1 cellular context compared by ENCODE assay signal in genomic region chr3:134315286-134316106, GRCh38.
TF ChIP-seq lines count a peak whose summit lies in the region.

No MANE protein-coding gene starts in this region.

TF ChIP-seq in IMR-90, 13 proteins besides CTCF, POLR2A, EP300 and RAD21:
- TF ChIP-seq MAFK (IDR thresholded peaks at IDR 0.05; ENCODE audit: low read depth, low read length) (no peak), RCOR1 (IDR thresholded peaks at IDR 0.05; ENCODE audit: insufficient replicate concordance, low read length) (peak; percentile 29), USF2 (IDR thresholded peaks at IDR 0.05; ENCODE audit: low read depth, low read length) (no peak), FOS (IDR thresholded peaks at IDR 0.05; ENCODE audit: low read depth, low read length) (no peak), NFE2L2 (IDR thresholded peaks at IDR 0.05; ENCODE audit: low read depth, low read length) (no peak), ELK1 (IDR thresholded peaks at IDR 0.05; ENCODE audit: borderline replicate concordance, low read depth, low read length) (no peak), CHD1 (IDR thresholded peaks at IDR 0.05; ENCODE audit: low read depth, low read length) (no peak), BHLHE40 (IDR thresholded peaks at IDR 0.05; ENCODE audit: low read depth, low read length) (peak; percentile 56), SMC3 (IDR thresholded peaks at IDR 0.05; ENCODE audit: low read depth, low read length) (no peak), MXI1 (IDR thresholded peaks at IDR 0.05; ENCODE audit: borderline replicate concordance, low read depth, low read length) (0 out of 2 replicates have a peak, but pooled peaks have one; percentile 34), MAZ (IDR thresholded peaks at IDR 0.05; ENCODE audit: borderline replicate concordance, low read depth, low read length) (peak; percentile 49; the same call in 1 of the 2 replicates), RFX5 (IDR thresholded peaks at IDR 0.05; ENCODE audit: low read depth, low read length) (no peak)
